22 cellular contexts compared by ENCODE assay signal in the genomic region with DNA sequence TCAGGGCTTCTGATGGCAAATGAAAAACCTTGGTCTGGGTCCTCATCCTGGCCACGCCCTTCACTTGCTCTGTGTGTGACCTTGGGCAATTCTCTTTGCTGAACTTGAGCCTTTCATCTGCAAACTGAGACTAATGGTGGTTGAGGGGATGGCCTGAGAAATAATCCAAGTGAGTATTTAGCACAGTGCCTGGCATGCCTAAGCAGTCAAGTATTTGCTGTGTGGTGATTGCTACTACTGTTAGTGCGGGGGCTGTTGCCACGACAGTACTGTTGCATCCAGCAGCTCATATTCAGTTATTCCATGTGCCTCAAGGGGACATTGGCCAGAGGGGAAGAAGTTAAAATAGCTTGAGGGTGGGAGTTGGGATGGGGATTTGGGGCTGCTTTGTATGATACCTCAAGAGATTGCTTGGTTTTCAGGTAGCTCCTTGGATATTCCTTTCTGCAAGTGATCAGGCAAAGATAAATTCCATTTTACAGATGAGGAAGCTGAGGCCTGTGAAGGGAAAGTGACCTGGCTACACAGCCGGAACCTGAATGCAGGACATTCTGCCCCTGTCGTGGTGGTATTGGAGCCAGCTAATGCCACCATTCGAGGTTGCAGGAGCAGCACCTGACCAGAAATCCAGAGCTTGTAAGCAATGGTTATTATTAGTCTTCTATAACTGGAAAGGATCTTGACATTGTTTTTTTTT. TPM values are rescaled to one million over a fixed set of nuclear protein-coding genes. Genes with fewer than 3 reads are reported as not detected.
"Had no signal": no experiment of that assay in that cellular context is flagged by ENCODE, and none has a peak within 500 bp of the region (broad histone marks: within the 10 kb centered on the region; RNA-seq: fewer than 3 reads in every experiment).

No MANE protein-coding gene starts in this region.

- H3K4me3 ChIP-seq: left ventricle myocardium inferior, lower lobe of right lung, pancreas, spleen, tibial artery, upper lobe of right lung, vagina had no signal

- H3K36me3 ChIP-seq: left ventricle myocardium inferior, lower lobe of right lung, pancreas, spleen, tibial artery, upper lobe of right lung, vagina had no signal

- DNase-seq: effector CD4-positive, alpha-beta T cell; endodermal cell; erythroblast; foreskin keratinocyte; immature natural killer cell; left cardiac atrium; left ventricle myocardium inferior; lower lobe of right lung; naive B cell; occipital lobe; pancreas; right cardiac atrium; spleen; stimulated activated CD4-positive, alpha-beta T cell treated with anti-CD3 and anti-CD28 coated beads, Interleukin-15, amount 100 ng/mL, for 24 hours; stimulated activated CD4-positive, alpha-beta T cell treated with anti-CD3 and anti-CD28 coated beads, Interleukin-1b, Interleukin-23, amount 100 ng/mL, for 48 hours; stimulated activated CD4-positive, alpha-beta T cell treated with anti-CD3 and anti-CD28 coated beads, Interleukin-4, amount 100 ng/mL, for 24 hours; tibial artery; upper lobe of right lung had no signal

- H3K9me3 ChIP-seq: left ventricle myocardium inferior, lower lobe of right lung, pancreas, spleen, tibial artery, upper lobe of right lung, vagina had no signal

- H3K4me1 ChIP-seq: foreskin keratinocyte had no signal

- ATAC-seq: foreskin keratinocyte; left cardiac atrium; lower lobe of right lung; pancreas; right cardiac atrium; stimulated activated memory B cell treated with anti-CD40 and anti-IgM and Interleukin-4, amounts not matched to agents 10 μg/mL and 1 μg/mL and 100 μg/mL, for 72 hours; upper lobe of right lung had no signal

- H3K27ac ChIP-seq: foreskin keratinocyte, left ventricle myocardium inferior, lower lobe of right lung, spleen, tibial artery, upper lobe of right lung, vagina had no signal

- FAIRE-seq: endothelial cell of umbilical vein, keratinocyte, pancreas had no signal

- H3K27me3 ChIP-seq: pancreas, spleen, tibial artery, upper lobe of right lung, vagina had no signal

RNA-seq across cellular contexts. Expression of a gene that starts 45.1 kb away (rescaled TPM):
- polyA plus RNA-seq: immature natural killer cell had no signal
